30 cellular contexts compared by ENCODE assay signal in genomic region chr15:78312551-78312950, GRCh38. TPM values are rescaled to one million over a fixed set of nuclear protein-coding genes. Genes with fewer than 3 reads are reported as not detected.
"Had no signal": no experiment of that assay in that cellular context is flagged by ENCODE, and none has a peak within 500 bp of the region (broad histone marks: within the 10 kb centered on the region; RNA-seq: fewer than 3 reads in every experiment).

No MANE protein-coding gene starts in this region.

- H3K4me3 Mint-ChIP-seq: activated CD4-positive, alpha-beta memory T cell treated with anti-CD3 and anti-CD28 coated beads for 36 hours; activated CD4-positive, alpha-beta T cell treated with anti-CD3 and anti-CD28 coated beads, Interleukin-2, amount 10 ng/mL, durations not matched to agents 24 days and 14 days; activated T-cell treated with anti-CD3 and anti-CD28 coated beads, Interleukin-2, amount 50 U/mL, for 24 hours; activated T-helper 17 cell treated with anti-CD3 and anti-CD28 coated beads, Interleukin-2, amount 50 U/mL, for 72 hours; naive thymus-derived CD4-positive, alpha-beta T cell; T-helper 17 cell had no signal

- H2AFZ ChIP-seq: hepatocyte had no signal

- H3K27ac Mint-ChIP-seq: activated CD4-positive, alpha-beta memory T cell treated with anti-CD3 and anti-CD28 coated beads for 36 hours; activated CD4-positive, alpha-beta T cell treated with anti-CD3 and anti-CD28 coated beads, Interleukin-2, amount 10 ng/mL, durations not matched to agents 24 days and 14 days; activated naive CD4-positive, alpha-beta T cell treated with anti-CD3 and anti-CD28 coated beads, Interleukin-2, amount 50 U/mL, for 72 hours; activated T-cell treated with anti-CD3 and anti-CD28 coated beads, Interleukin-2, amount 50 U/mL, for 24 hours; activated T-helper 17 cell treated with anti-CD3 and anti-CD28 coated beads, Interleukin-2, amount 50 U/mL, for 72 hours; naive thymus-derived CD4-positive, alpha-beta T cell; T-helper 17 cell had no signal

- ATAC-seq: activated CD4-positive, CD25-positive, alpha-beta regulatory T cell treated with anti-CD3 and anti-CD28 coated beads, Interleukin-2, amount 50 U/mL, for 24 hours; activated naive CD4-positive, alpha-beta T cell treated with anti-CD3 and anti-CD28 coated beads, Interleukin-2, amount 50 U/mL, for 72 hours; activated T-helper 17 cell treated with anti-CD3 and anti-CD28 coated beads, Interleukin-2, amount 50 U/mL, for 72 hours; gastroesophageal sphincter; left colon; naive thymus-derived CD4-positive, alpha-beta T cell; right lobe of liver; T-helper 17 cell had no signal

- DNase-seq: activated CD4-positive, alpha-beta memory T cell treated with anti-CD3 and anti-CD28 coated beads for 36 hours; activated CD4-positive, alpha-beta T cell treated with anti-CD3 and anti-CD28 coated beads, Interleukin-2, amount 10 ng/mL, durations not matched to agents 24 days and 14 days; activated CD8-positive, alpha-beta memory T cell treated with anti-CD3 and anti-CD28 coated beads, Interleukin-2, amount 50 U/mL, for 48 hours; activated gamma-delta T cell treated with Interleukin-2 at 50 U/mL for 16 hours; activated T-cell treated with anti-CD3 and anti-CD28 coated beads, Interleukin-2, amount 50 U/mL, for 24 hours; central memory CD4-positive, alpha-beta T cell; dermis blood vessel endothelial cell; effector memory CD4-positive, alpha-beta T cell; erythroblast; kidney; left colon; mammary epithelial cell; midbrain; naive thymus-derived CD4-positive, alpha-beta T cell; right lobe of liver; stimulated activated CD4-positive, alpha-beta T cell treated with anti-CD3 and anti-CD28 coated beads, Interleukin-2, amount 100 ng/mL, for 48 hours; stimulated activated naive CD4-positive, alpha-beta T cell treated with Interleukin-2 at 50 U/mL for 16 hours; T-helper 17 cell; T1000; WERI-Rb-1 had no signal

- H3K9me3 Mint-ChIP-seq: activated CD4-positive, alpha-beta memory T cell treated with anti-CD3 and anti-CD28 coated beads for 36 hours; activated CD4-positive, alpha-beta T cell treated with anti-CD3 and anti-CD28 coated beads, Interleukin-2, amount 10 ng/mL, durations not matched to agents 24 days and 14 days; activated naive CD4-positive, alpha-beta T cell treated with anti-CD3 and anti-CD28 coated beads, Interleukin-2, amount 50 U/mL, for 72 hours; activated T-cell treated with anti-CD3 and anti-CD28 coated beads, Interleukin-2, amount 50 U/mL, for 24 hours; activated T-helper 17 cell treated with anti-CD3 and anti-CD28 coated beads, Interleukin-2, amount 50 U/mL, for 72 hours; naive thymus-derived CD4-positive, alpha-beta T cell had no signal

- H3K4me1 ChIP-seq: breast epithelium, gastroesophageal sphincter, right lobe of liver had no signal

- H3K27me3 ChIP-seq: breast epithelium, hepatocyte, right lobe of liver, tibial nerve had no signal

- H3K36me3 ChIP-seq: breast epithelium, gastroesophageal sphincter, right lobe of liver, tibial nerve, WERI-Rb-1 had no signal

- H3K27ac ChIP-seq: breast epithelium, gastroesophageal sphincter, hepatocyte, right lobe of liver, tibial nerve, WERI-Rb-1 had no signal

- H3K4me1 Mint-ChIP-seq: activated CD4-positive, alpha-beta T cell treated with anti-CD3 and anti-CD28 coated beads, Interleukin-2, amount 10 ng/mL, durations not matched to agents 24 days and 14 days; activated T-helper 17 cell treated with anti-CD3 and anti-CD28 coated beads, Interleukin-2, amount 50 U/mL, for 72 hours; naive thymus-derived CD4-positive, alpha-beta T cell; T-helper 17 cell had no signal

- H3K79me2 ChIP-seq: hepatocyte had no signal

- H3K4me3 ChIP-seq: breast epithelium, gastroesophageal sphincter, hepatocyte, right lobe of liver, tibial nerve had no signal

- H3K36me3 Mint-ChIP-seq: activated CD4-positive, alpha-beta memory T cell treated with anti-CD3 and anti-CD28 coated beads for 36 hours; activated naive CD4-positive, alpha-beta T cell treated with anti-CD3 and anti-CD28 coated beads, Interleukin-2, amount 50 U/mL, for 72 hours; naive thymus-derived CD4-positive, alpha-beta T cell had no signal

- H3K4me2 ChIP-seq: hepatocyte had no signal

RNA-seq across cellular contexts. Expression of gene CRABP1, which starts 27.6 kb away (rescaled TPM):
- total RNA-seq: activated CD4-positive, alpha-beta memory T cell treated with anti-CD3 and anti-CD28 coated beads for 36 hours; activated CD4-positive, alpha-beta T cell treated with anti-CD3 and anti-CD28 coated beads, Interleukin-2, amount 10 ng/mL, durations not matched to agents 24 days and 14 days; activated T-helper 17 cell treated with anti-CD3 and anti-CD28 coated beads, Interleukin-2, amount 50 U/mL, for 72 hours; dermis blood vessel endothelial cell; kidney; liver; mammary epithelial cell; naive thymus-derived CD4-positive, alpha-beta T cell; posterior vena cava; right lobe of liver; T-helper 17 cell had no signal
- polyA plus RNA-seq: liver; mammary epithelial cell; naive thymus-derived CD4-positive, alpha-beta T cell had no signal

RNA-seq across cellular contexts. Expression of gene DNAJA4, which starts 48.2 kb away (rescaled TPM):
- total RNA-seq: osteocyte had no signal
